1 cellular context compared by ENCODE assay signal in the genomic region with DNA sequence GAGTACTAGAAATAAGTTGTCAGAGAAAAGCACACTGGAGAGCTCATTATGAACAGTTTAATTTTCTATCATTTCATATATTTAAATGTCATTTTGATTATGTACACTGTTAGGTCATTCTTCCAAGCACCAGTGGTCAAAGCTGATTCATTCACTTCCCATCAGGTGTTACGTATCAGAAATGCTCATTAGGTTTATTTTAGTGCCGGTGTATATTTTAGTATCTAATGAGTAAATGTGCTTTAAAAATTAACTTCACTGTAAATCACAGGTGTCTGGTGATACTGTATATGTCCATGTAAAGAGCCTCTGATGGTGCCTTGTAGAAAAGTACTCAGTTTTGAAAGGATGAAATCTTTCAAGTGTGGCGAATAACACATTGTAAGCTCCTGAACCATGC.
TF ChIP-seq lines count a peak whose summit lies in the region.

No MANE protein-coding gene starts in this region.

TF ChIP-seq in GM12878, 131 proteins besides CTCF, POLR2A, EP300 and RAD21 (continued from another document and continues in another):
- TF ChIP-seq, protein P1, sequence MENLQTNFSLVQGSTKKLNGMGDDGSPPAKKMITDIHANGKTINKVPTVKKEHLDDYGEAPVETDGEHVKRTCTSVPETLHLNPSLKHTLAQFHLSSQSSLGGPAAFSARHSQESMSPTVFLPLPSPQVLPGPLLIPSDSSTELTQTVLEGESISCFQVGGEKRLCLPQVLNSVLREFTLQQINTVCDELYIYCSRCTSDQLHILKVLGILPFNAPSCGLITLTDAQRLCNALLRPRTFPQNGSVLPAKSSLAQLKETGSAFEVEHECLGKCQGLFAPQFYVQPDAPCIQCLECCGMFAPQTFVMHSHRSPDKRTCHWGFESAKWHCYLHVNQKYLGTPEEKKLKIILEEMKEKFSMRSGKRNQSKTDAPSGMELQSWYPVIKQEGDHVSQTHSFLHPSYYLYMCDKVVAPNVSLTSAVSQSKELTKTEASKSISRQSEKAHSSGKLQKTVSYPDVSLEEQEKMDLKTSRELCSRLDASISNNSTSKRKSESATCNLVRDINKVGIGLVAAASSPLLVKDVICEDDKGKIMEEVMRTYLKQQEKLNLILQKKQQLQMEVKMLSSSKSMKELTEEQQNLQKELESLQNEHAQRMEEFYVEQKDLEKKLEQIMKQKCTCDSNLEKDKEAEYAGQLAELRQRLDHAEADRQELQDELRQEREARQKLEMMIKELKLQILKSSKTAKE (IDR thresholded peaks at IDR 0.05; ENCODE audit: low read depth, poor library complexity, severe bottlenecking): no peak
- TF ChIP-seq NBN (IDR thresholded peaks at IDR 0.05): no peak
- no peak for TF ChIP-seq ESRRA (IDR thresholded peaks at IDR 0.05; ENCODE audit: low read length)
- TF ChIP-seq NFYA (IDR thresholded peaks at IDR 0.05; ENCODE audit: borderline replicate concordance, low read depth, low read length): no peak
- TF ChIP-seq, protein P2, sequence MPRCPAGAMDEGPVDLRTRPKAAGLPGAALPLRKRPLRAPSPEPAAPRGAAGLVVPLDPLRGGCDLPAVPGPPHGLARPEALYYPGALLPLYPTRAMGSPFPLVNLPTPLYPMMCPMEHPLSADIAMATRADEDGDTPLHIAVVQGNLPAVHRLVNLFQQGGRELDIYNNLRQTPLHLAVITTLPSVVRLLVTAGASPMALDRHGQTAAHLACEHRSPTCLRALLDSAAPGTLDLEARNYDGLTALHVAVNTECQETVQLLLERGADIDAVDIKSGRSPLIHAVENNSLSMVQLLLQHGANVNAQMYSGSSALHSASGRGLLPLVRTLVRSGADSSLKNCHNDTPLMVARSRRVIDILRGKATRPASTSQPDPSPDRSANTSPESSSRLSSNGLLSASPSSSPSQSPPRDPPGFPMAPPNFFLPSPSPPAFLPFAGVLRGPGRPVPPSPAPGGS (IDR thresholded peaks at IDR 0.05; ENCODE audit: borderline replicate concordance, insufficient read depth, low read depth, low read length, poor library complexity, severe bottlenecking): no peak
- TF ChIP-seq CREM (IDR thresholded peaks at IDR 0.05; ENCODE audit: low read depth): peak; percentile 18; the same call in 1 of the 2 replicates
- no peak for TF ChIP-seq RAD51 (IDR thresholded peaks at IDR 0.05)
- TF ChIP-seq JUNB (IDR thresholded peaks at IDR 0.05): peak; percentile 51
- TF ChIP-seq BRCA1 (IDR thresholded peaks at IDR 0.05; ENCODE audit: low read depth, low read length): no peak
- TF ChIP-seq, protein P3, sequence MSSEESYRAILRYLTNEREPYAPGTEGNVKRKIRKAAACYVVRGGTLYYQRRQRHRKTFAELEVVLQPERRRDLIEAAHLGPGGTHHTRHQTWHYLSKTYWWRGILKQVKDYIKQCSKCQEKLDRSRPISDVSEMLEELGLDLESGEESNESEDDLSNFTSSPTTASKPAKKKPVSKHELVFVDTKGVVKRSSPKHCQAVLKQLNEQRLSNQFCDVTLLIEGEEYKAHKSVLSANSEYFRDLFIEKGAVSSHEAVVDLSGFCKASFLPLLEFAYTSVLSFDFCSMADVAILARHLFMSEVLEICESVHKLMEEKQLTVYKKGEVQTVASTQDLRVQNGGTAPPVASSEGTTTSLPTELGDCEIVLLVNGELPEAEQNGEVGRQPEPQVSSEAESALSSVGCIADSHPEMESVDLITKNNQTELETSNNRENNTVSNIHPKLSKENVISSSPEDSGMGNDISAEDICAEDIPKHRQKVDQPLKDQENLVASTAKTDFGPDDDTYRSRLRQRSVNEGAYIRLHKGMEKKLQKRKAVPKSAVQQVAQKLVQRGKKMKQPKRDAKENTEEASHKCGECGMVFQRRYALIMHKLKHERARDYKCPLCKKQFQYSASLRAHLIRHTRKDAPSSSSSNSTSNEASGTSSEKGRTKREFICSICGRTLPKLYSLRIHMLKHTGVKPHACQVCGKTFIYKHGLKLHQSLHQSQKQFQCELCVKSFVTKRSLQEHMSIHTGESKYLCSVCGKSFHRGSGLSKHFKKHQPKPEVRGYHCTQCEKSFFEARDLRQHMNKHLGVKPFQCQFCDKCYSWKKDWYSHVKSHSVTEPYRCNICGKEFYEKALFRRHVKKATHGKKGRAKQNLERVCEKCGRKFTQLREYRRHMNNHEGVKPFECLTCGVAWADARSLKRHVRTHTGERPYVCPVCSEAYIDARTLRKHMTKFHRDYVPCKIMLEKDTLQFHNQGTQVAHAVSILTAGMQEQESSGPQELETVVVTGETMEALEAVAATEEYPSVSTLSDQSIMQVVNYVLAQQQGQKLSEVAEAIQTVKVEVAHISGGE (CRISPR knock-in tag; IDR thresholded peaks at IDR 0.05): no peak
- no peak for TF ChIP-seq POLR2AphosphoS5 (IDR thresholded peaks at IDR 0.05; ENCODE audit: low read length)
- no peak for TF ChIP-seq EZH2 (IDR thresholded peaks at IDR 0.05; ENCODE audit: borderline replicate concordance, control insufficient read depth, low read depth, low read length)
- TF ChIP-seq, protein P4, sequence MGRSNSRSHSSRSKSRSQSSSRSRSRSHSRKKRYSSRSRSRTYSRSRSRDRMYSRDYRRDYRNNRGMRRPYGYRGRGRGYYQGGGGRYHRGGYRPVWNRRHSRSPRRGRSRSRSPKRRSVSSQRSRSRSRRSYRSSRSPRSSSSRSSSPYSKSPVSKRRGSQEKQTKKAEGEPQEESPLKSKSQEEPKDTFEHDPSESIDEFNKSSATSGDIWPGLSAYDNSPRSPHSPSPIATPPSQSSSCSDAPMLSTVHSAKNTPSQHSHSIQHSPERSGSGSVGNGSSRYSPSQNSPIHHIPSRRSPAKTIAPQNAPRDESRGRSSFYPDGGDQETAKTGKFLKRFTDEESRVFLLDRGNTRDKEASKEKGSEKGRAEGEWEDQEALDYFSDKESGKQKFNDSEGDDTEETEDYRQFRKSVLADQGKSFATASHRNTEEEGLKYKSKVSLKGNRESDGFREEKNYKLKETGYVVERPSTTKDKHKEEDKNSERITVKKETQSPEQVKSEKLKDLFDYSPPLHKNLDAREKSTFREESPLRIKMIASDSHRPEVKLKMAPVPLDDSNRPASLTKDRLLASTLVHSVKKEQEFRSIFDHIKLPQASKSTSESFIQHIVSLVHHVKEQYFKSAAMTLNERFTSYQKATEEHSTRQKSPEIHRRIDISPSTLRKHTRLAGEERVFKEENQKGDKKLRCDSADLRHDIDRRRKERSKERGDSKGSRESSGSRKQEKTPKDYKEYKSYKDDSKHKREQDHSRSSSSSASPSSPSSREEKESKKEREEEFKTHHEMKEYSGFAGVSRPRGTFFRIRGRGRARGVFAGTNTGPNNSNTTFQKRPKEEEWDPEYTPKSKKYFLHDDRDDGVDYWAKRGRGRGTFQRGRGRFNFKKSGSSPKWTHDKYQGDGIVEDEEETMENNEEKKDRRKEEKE (IDR thresholded peaks at IDR 0.05): no peak
- no peak for TF ChIP-seq BMI1 (IDR thresholded peaks at IDR 0.05; ENCODE audit: borderline replicate concordance)
- TF ChIP-seq, protein P5, sequence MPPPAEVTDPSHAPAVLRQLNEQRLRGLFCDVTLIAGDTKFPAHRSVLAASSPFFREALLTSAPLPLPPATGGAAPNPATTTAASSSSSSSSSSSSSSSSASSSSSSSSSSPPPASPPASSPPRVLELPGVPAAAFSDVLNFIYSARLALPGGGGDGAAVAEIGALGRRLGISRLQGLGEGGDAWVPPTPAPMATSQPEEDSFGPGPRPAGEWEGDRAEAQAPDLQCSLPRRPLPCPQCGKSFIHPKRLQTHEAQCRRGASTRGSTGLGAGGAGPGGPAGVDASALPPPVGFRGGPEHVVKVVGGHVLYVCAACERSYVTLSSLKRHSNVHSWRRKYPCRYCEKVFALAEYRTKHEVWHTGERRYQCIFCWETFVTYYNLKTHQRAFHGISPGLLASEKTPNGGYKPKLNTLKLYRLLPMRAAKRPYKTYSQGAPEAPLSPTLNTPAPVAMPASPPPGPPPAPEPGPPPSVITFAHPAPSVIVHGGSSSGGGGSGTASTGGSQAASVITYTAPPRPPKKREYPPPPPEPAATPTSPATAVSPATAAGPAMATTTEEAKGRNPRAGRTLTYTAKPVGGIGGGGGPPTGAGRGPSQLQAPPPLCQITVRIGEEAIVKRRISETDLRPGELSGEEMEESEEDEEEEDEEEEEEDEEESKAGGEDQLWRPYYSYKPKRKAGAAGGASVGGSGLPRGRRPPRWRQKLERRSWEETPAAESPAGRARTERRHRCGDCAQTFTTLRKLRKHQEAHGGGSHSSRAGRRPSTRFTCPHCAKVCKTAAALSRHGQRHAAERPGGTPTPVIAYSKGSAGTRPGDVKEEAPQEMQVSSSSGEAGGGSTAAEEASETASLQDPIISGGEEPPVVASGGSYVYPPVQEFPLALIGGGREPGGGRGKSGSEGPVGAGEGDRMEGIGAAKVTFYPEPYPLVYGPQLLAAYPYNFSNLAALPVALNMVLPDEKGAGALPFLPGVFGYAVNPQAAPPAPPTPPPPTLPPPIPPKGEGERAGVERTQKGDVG (CRISPR knock-in tag; IDR thresholded peaks at IDR 0.05): no peak
- no peak for TF ChIP-seq TCF7 (IDR thresholded peaks at IDR 0.05; ENCODE audit: borderline replicate concordance)
- TF ChIP-seq, protein P6, sequence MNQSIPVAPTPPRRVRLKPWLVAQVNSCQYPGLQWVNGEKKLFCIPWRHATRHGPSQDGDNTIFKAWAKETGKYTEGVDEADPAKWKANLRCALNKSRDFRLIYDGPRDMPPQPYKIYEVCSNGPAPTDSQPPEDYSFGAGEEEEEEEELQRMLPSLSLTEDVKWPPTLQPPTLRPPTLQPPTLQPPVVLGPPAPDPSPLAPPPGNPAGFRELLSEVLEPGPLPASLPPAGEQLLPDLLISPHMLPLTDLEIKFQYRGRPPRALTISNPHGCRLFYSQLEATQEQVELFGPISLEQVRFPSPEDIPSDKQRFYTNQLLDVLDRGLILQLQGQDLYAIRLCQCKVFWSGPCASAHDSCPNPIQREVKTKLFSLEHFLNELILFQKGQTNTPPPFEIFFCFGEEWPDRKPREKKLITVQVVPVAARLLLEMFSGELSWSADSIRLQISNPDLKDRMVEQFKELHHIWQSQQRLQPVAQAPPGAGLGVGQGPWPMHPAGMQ (IDR thresholded peaks at IDR 0.05; ENCODE audit: borderline replicate concordance): no peak
- TF ChIP-seq CBX5 (IDR thresholded peaks at IDR 0.05; ENCODE audit: low read depth): no peak
- TF ChIP-seq, protein P7, sequence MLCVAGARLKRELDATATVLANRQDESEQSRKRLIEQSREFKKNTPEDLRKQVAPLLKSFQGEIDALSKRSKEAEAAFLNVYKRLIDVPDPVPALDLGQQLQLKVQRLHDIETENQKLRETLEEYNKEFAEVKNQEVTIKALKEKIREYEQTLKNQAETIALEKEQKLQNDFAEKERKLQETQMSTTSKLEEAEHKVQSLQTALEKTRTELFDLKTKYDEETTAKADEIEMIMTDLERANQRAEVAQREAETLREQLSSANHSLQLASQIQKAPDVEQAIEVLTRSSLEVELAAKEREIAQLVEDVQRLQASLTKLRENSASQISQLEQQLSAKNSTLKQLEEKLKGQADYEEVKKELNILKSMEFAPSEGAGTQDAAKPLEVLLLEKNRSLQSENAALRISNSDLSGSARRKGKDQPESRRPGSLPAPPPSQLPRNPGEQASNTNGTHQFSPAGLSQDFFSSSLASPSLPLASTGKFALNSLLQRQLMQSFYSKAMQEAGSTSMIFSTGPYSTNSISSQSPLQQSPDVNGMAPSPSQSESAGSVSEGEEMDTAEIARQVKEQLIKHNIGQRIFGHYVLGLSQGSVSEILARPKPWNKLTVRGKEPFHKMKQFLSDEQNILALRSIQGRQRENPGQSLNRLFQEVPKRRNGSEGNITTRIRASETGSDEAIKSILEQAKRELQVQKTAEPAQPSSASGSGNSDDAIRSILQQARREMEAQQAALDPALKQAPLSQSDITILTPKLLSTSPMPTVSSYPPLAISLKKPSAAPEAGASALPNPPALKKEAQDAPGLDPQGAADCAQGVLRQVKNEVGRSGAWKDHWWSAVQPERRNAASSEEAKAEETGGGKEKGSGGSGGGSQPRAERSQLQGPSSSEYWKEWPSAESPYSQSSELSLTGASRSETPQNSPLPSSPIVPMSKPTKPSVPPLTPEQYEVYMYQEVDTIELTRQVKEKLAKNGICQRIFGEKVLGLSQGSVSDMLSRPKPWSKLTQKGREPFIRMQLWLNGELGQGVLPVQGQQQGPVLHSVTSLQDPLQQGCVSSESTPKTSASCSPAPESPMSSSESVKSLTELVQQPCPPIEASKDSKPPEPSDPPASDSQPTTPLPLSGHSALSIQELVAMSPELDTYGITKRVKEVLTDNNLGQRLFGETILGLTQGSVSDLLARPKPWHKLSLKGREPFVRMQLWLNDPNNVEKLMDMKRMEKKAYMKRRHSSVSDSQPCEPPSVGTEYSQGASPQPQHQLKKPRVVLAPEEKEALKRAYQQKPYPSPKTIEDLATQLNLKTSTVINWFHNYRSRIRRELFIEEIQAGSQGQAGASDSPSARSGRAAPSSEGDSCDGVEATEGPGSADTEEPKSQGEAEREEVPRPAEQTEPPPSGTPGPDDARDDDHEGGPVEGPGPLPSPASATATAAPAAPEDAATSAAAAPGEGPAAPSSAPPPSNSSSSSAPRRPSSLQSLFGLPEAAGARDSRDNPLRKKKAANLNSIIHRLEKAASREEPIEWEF (IDR thresholded peaks at IDR 0.05; ENCODE audit: insufficient replicate concordance, low read depth, low read length): no peak
- TF ChIP-seq CHD4 (IDR thresholded peaks at IDR 0.05): no peak
- no peak for TF ChIP-seq GATAD2B (conservative IDR thresholded peaks at IDR 0.05; ENCODE audit: low read depth)
- no peak for TF ChIP-seq ZNF274 (IDR thresholded peaks at IDR 0.05; ENCODE audit: insufficient read depth, insufficient read length)
- TF ChIP-seq, protein P8, sequence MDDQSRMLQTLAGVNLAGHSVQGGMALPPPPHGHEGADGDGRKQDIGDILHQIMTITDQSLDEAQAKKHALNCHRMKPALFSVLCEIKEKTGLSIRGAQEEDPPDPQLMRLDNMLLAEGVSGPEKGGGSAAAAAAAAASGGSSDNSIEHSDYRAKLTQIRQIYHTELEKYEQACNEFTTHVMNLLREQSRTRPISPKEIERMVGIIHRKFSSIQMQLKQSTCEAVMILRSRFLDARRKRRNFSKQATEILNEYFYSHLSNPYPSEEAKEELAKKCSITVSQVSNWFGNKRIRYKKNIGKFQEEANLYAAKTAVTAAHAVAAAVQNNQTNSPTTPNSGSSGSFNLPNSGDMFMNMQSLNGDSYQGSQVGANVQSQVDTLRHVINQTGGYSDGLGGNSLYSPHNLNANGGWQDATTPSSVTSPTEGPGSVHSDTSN (IDR thresholded peaks at IDR 0.05; ENCODE audit: insufficient replicate concordance, low read depth, low read length): no peak
- TF ChIP-seq, protein P9, sequence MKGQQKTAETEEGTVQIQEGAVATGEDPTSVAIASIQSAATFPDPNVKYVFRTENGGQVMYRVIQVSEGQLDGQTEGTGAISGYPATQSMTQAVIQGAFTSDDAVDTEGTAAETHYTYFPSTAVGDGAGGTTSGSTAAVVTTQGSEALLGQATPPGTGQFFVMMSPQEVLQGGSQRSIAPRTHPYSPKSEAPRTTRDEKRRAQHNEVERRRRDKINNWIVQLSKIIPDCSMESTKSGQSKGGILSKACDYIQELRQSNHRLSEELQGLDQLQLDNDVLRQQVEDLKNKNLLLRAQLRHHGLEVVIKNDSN (IDR thresholded peaks at IDR 0.05; ENCODE audit: borderline replicate concordance, extremely low read length, insufficient read depth, low read depth, low read length): no peak
- TF ChIP-seq CHD2 (IDR thresholded peaks at IDR 0.05; ENCODE audit: borderline replicate concordance, low read depth, low read length): no peak
- no peak for TF ChIP-seq STAT1 (conservative IDR thresholded peaks at IDR 0.05)
- TF ChIP-seq TARDBP (IDR thresholded peaks at IDR 0.05; ENCODE audit: borderline replicate concordance): no peak
- TF ChIP-seq PAX8 (IDR thresholded peaks at IDR 0.05): no peak
- TF ChIP-seq, protein P10, sequence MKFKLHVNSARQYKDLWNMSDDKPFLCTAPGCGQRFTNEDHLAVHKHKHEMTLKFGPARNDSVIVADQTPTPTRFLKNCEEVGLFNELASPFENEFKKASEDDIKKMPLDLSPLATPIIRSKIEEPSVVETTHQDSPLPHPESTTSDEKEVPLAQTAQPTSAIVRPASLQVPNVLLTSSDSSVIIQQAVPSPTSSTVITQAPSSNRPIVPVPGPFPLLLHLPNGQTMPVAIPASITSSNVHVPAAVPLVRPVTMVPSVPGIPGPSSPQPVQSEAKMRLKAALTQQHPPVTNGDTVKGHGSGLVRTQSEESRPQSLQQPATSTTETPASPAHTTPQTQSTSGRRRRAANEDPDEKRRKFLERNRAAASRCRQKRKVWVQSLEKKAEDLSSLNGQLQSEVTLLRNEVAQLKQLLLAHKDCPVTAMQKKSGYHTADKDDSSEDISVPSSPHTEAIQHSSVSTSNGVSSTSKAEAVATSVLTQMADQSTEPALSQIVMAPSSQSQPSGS (IDR thresholded peaks at IDR 0.05; ENCODE audit: low read length): no peak
